8 cellular contexts compared by ENCODE assay signal in genomic region chr12:87661770-87662402, GRCh38.
DNase-seq lines count a peak whose midpoint lies in the region; ATAC-seq, FAIRE-seq and TF ChIP-seq lines count a peak whose summit lies in the region.

No MANE protein-coding gene starts in this region.

- CTCF ChIA-PET in GM10248 (lab: Yijun Ruan, JAX) = interaction anchor here (0.7 kb wide), 1 partner anchor 54 kb away, joined by 3 read pairs; no protein-coding TSS in a partner anchor

- peak overlapping the region in 4 of 6 donors; percentile 8 to 70 (median 28) for H3K27ac Mint-ChIP-seq in immature natural killer cell

- FAIRE-seq in H54 (lab: Jason Lieb, UNC) = peak; percentile 65

- H3K4me3 Mint-ChIP-seq in immature natural killer cell = peak overlapping the region; percentile 24 to 76 (median 68)

- peaks cover 4 to 15% of the 10 kb centered on the region in 2 donors for H3K4me1 Mint-ChIP-seq in immature natural killer cell

- POLR2A ChIA-PET in GM10248 (lab: Yijun Ruan, JAX) = no interaction called here

- DNase-seq in H54 (ENCODE audit: insufficient read length, low spot score) = no peak
- DNase-seq in NCI-H460 (ENCODE audit: extremely low read depth, low read depth) = peak; percentile 9
- peak in 1 of 3 donors; percentile 11 for DNase-seq in immature natural killer cell
- DNase-seq in NCI-H2171 treated with DMSO at 0.1 percent for 48 hours (lab: John Stamatoyannopoulos, UW) = no peak
- no peak for DNase-seq in GM10248 (ENCODE audit: extremely low spot score)
- no peak for DNase-seq in ecto neural progenitor cell (ENCODE audit: low spot score)
- DNase-seq in HK-2 (ENCODE audit: unreplicated experiment) = no peak

- no peak for TF ChIP-seq POLR2A in H54 (IDR thresholded peaks at IDR 0.05; ENCODE audit: low read depth, low read length)

- H3K27me3 Mint-ChIP-seq in immature natural killer cell (ENCODE audit: low read depth in 3 of 3) = no peaks in the 10 kb centered on the region

- H3K9me3 Mint-ChIP-seq in immature natural killer cell = peaks cover 0 to 4% (median 0%) of the 10 kb centered on the region in 6 donors

- no peaks in the 10 kb centered on the region for H3K36me3 Mint-ChIP-seq in immature natural killer cell

- ATAC-seq in GM18498 (IDR thresholded peaks at IDR 0.05; ENCODE audit: unreplicated experiment) = peak; percentile 82

- no peak for TF ChIP-seq CTCF in GM10248 (IDR thresholded peaks at IDR 0.05; ENCODE audit: control extremely low read depth, extremely low read depth, low read depth, missing control alignments)
